In the genomic region with DNA sequence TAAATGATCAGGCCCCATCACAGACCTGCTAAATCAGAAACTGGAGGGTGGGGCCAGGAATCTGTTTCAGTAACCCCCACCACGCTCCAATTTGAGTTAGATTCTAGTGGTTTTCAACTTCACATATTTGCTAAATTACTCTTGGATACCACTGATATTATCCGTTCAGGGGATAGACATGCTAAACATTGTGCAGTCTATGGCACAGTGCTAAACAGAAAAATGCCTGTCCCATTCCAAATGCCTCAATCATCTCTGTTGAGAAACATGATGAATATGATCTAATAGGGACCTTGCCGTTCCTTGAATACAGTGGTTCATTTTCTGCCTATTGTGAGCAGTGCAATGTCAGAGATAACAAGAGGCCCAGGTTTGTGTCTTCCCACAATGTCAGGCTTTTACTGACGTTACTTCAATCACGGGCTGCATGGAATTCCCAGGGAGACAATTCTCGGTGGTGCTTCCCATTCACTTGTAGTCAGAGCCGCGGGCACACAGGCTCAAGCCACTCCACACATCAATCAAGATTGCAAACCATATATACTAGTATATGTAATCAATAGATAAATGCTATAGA, we compare ENCODE assay signal across 29 cellular contexts. TPM values are rescaled to one million over a fixed set of nuclear protein-coding genes. Genes with fewer than 3 reads are reported as not detected.
"Had no signal": no experiment of that assay in that cellular context is flagged by ENCODE, and none has a peak within 500 bp of the region (broad histone marks: within the 10 kb centered on the region; RNA-seq: fewer than 3 reads in every experiment).

No MANE protein-coding gene starts in this region.

- H3K36me3 ChIP-seq: ascending aorta, heart left ventricle, right atrium auricular region, stomach, thyroid gland, WERI-Rb-1 had no signal

- H3K27me3 ChIP-seq: ascending aorta, heart left ventricle, right atrium auricular region, stomach, thyroid gland had no signal

- DNase-seq: activated CD4-positive, alpha-beta T cell treated with anti-CD3 and anti-CD28 coated beads, Interleukin-2, amount 50 U/mL, for 1 hour; activated CD4-positive, CD25-positive, alpha-beta regulatory T cell treated with anti-CD3 and anti-CD28 coated beads, Interleukin-2, amount 50 U/mL, for 72 hours; activated CD8-positive, alpha-beta T cell treated with anti-CD3 and anti-CD28 coated beads for 36 hours; activated T-cell treated with anti-CD3 and anti-CD28 coated beads, Interleukin-2, amount 50 U/mL, for 4 hours; dorsolateral prefrontal cortex; effector memory CD8-positive, alpha-beta T cell; foreskin fibroblast; heart left ventricle; hypothalamus; immature natural killer cell; naive B cell; occipital lobe; stimulated activated CD4-positive, alpha-beta T cell treated with anti-CD3 and anti-CD28 coated beads, Interleukin-1b, Interleukin-23, amount 100 ng/mL, for 48 hours; stimulated activated CD4-positive, alpha-beta T cell treated with anti-CD3 and anti-CD28 coated beads, Interleukin-4, amount 100 ng/mL, for 4 hours; stimulated activated CD8-positive, alpha-beta memory T cell treated with anti-CD3 and anti-CD28 coated beads, Interleukin-4, amount 100 ng/mL, for 48 hours; stomach; SW 1271; T-helper 9 cell; thyroid gland; WERI-Rb-1 had no signal

- H3K27ac ChIP-seq: ascending aorta, coronary artery, dorsolateral prefrontal cortex, heart left ventricle, parathyroid adenoma, right atrium auricular region, stomach, thyroid gland, WERI-Rb-1 had no signal

- H3K4me3 ChIP-seq: ascending aorta, coronary artery, dorsolateral prefrontal cortex, heart left ventricle, right atrium auricular region, smooth muscle cell, stomach, thyroid gland had no signal

- H3K9ac ChIP-seq: parathyroid adenoma had no signal

- H3K4me1 ChIP-seq: ascending aorta, heart left ventricle, parathyroid adenoma, right atrium auricular region, stomach, thyroid gland had no signal

- ATAC-seq: activated CD8-positive, alpha-beta T cell treated with anti-CD3 and anti-CD28 coated beads for 36 hours; activated naive CD4-positive, alpha-beta T cell treated with anti-CD3 and anti-CD28 coated beads, Interleukin-2, amount 50 U/mL, for 72 hours; activated T-cell treated with anti-CD3 and anti-CD28 coated beads, Interleukin-2, amount 50 U/mL, for 4 hours; activated T-helper 17 cell treated with anti-CD3 and anti-CD28 coated beads, Interleukin-2, amount 50 U/mL, for 72 hours; effector memory CD8-positive, alpha-beta T cell; heart left ventricle; stimulated activated memory B cell treated with anti-CD40 and anti-IgM and Interleukin-4, amounts not matched to agents 10 μg/mL and 1 μg/mL and 100 μg/mL, for 72 hours had no signal

- H3K9me3 ChIP-seq: ascending aorta, heart left ventricle, right atrium auricular region, stomach, thyroid gland had no signal

RNA-seq across cellular contexts. Expression of gene MYO16, which starts 52.7 kb away (rescaled TPM):
- total RNA-seq: activated CD8-positive, alpha-beta T cell treated with anti-CD3 and anti-CD28 coated beads for 36 hours; activated naive CD4-positive, alpha-beta T cell treated with anti-CD3 and anti-CD28 coated beads, Interleukin-2, amount 50 U/mL, for 72 hours; activated T-helper 17 cell treated with anti-CD3 and anti-CD28 coated beads, Interleukin-2, amount 50 U/mL, for 72 hours; ascending aorta; pulmonary artery endothelial cell; smooth muscle cell had no signal
- polyA plus RNA-seq: immature natural killer cell, smooth muscle cell had no signal
